In genomic region chr19:34904846-34905527, GRCh38 we compare ENCODE assay signal across 1 cellular context.
A peak's percentile ranks its signal among the peaks of the same experiment; 100 is the strongest.
TF ChIP-seq lines count a peak whose summit lies in the region.

No MANE protein-coding gene starts in this region.

TF ChIP-seq in WTC11, 78 proteins besides CTCF, POLR2A, EP300 and RAD21 (continued from another document):
- no peak for TF ChIP-seq ZBTB43 (CRISPR knock-in tag; IDR thresholded peaks at IDR 0.05)
- no peak; the same call in none of the 2 replicates for TF ChIP-seq HMGXB4 (CRISPR knock-in tag; IDR thresholded peaks at IDR 0.05)
- no peak for TF ChIP-seq NR2C2 (CRISPR knock-in tag; IDR thresholded peaks at IDR 0.05)
- peak; percentile 66; the same call in 1 of the 2 replicates for TF ChIP-seq ETV6 (CRISPR knock-in tag; IDR thresholded peaks at IDR 0.05)
- TF ChIP-seq ZNF512 (CRISPR knock-in tag; IDR thresholded peaks at IDR 0.05; ENCODE audit: borderline replicate concordance): no peak
- no peak for TF ChIP-seq FOXJ3 (CRISPR knock-in tag; IDR thresholded peaks at IDR 0.05; ENCODE audit: borderline replicate concordance)
- TF ChIP-seq MAX (CRISPR knock-in tag; IDR thresholded peaks at IDR 0.05): peak; percentile 92
- TF ChIP-seq JAZF1 (CRISPR knock-in tag; IDR thresholded peaks at IDR 0.05): no peak
- TF ChIP-seq GTF2I (CRISPR knock-in tag; conservative IDR thresholded peaks at IDR 0.05): 0 out of 2 replicates have a peak, but pooled peaks have one; percentile 3
- TF ChIP-seq KAT7 (CRISPR knock-in tag; IDR thresholded peaks at IDR 0.05; ENCODE audit: borderline replicate concordance): 0 out of 2 replicates have a peak, but pooled peaks have one; percentile 26
